ENCODE assay signal across 19 cellular contexts in the genomic region with DNA sequence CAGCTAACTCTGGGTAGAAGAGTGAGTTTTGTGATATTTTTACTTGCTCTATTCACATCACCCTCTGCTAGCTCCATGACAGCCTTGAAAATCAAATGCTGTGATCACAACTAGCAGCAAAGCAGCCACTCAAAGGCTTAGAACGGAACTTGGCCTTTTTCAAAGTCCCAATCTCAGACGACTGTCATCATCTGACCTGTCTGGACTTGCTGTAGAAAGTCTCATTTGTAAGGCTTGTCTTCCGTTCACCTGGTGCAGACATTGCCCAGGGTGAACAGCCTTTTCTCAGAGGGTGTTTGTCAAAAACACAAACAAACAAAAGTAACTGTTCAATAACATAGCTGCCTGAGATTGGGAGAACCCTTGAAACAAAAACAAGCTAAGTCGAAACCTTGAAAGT.
DNase-seq lines count a peak whose midpoint lies in the region; ATAC-seq, FAIRE-seq and TF ChIP-seq lines count a peak whose summit lies in the region.
"Had no signal": no experiment of that assay in that cellular context is flagged by ENCODE, and none has a peak within 500 bp of the region (broad histone marks: within the 10 kb centered on the region; RNA-seq: fewer than 3 reads in every experiment).

No MANE protein-coding gene starts in this region.

- no peak for TF ChIP-seq POLR2A in H1 (IDR thresholded peaks at IDR 0.05; ENCODE audit: control extremely low read depth in 1 of 2, low read depth in 2 of 2, low read length in 2 of 2)

- H3K27ac ChIP-seq in GM23338 (ENCODE audit: low read depth) (no peak overlapping the region), H1 (ENCODE audit: low read depth, low read length) (no peak overlapping the region), foreskin keratinocyte (peak overlapping the region; percentile 49)
- H3K27ac ChIP-seq: GM23248 had no signal

- no peak overlapping the region for H3K18ac ChIP-seq in H1 (ENCODE audit: extremely low read depth, low read length)

- no peak overlapping the region for H3K4me3 ChIP-seq in GM23338
- H3K4me3 ChIP-seq in H1 (ENCODE audit: extremely low read depth in 1 of 4, insufficient read depth in 2 of 4, low read depth in 3 of 4, low read length in 4 of 4), result no peak overlapping the region
- H3K4me3 ChIP-seq: GM23248 had no signal

- H4K8ac ChIP-seq in H1 (ENCODE audit: extremely low read depth, insufficient read depth, low read length), result no peak overlapping the region

- H2AK5ac ChIP-seq in H1 (ENCODE audit: low read depth, low read length), result no peak overlapping the region

- WGBS in H1 (ENCODE audit: extremely low coverage in 1 of 2, insufficient coverage in 1 of 2, insufficient read length in 1 of 2, insufficient replicate concordance in 2 of 2, low coverage in 1 of 2, low lambda C conversion rate in 2 of 2, missing lambda C conversion rate in 1 of 2), 2 experiments, result 93% methylated on average over 4 of the region's 4 CpGs; no CpG with 5 or more reads in 1 of the 2 experiments

- TF ChIP-seq EP300 in H1 (IDR thresholded peaks at IDR 0.05; ENCODE audit: borderline replicate concordance in 1 of 2, low read depth in 2 of 2, low read length in 2 of 2), result no peak

- H2BK120ac ChIP-seq in H1 (replicated peaks; ENCODE audit: low read depth, low read length), result peak overlapping the region; percentile 15

- peaks cover 3% of the 10 kb centered on the region; the same call in 2 of the 3 replicates for H3K4me1 Mint-ChIP-seq in GM23338
- no peaks in the 10 kb centered on the region for H3K4me1 Mint-ChIP-seq in stimulated activated naive CD8-positive, alpha-beta T cell treated with anti-CD3 and anti-CD28 coated beads, Interleukin-15, amount 100 ng/mL, for 72 hours
- H3K4me1 Mint-ChIP-seq in activated naive CD8-positive, alpha-beta T cell treated with anti-CD3 and anti-CD28 coated beads, Interleukin-2, amount 50 U/mL, for 24 hours, result no peaks in the 10 kb centered on the region
- H3K4me1 Mint-ChIP-seq: CD4-positive, alpha-beta memory T cell had no signal

- no peak overlapping the region for H3K9ac ChIP-seq in H1 (replicated peaks in 1 of 4; ENCODE audit: extremely low read depth in 1 of 4, low read depth in 3 of 4, low read length in 3 of 4)
- H3K9ac ChIP-seq: GM23248 had no signal

- ATAC-seq in GM23338 (no peak), foreskin keratinocyte (peak; percentile 53), HG03460 (IDR thresholded peaks at IDR 0.05; ENCODE audit: unreplicated experiment) (no peak)
- ATAC-seq in stimulated activated naive CD8-positive, alpha-beta T cell treated with anti-CD3 and anti-CD28 coated beads, Interleukin-15, amount 100 ng/mL, for 72 hours, result no peak
- ATAC-seq in activated naive CD8-positive, alpha-beta T cell treated with anti-CD3 and anti-CD28 coated beads, Interleukin-2, amount 50 U/mL, for 24 hours, result no peak

- TF ChIP-seq CTCF in GM23338 (conservative IDR thresholded peaks at IDR 0.05; ENCODE audit: low read depth in 2 of 2) (no peak), H1 (IDR thresholded peaks at IDR 0.05; ENCODE audit: control extremely low read depth in 1 of 3, insufficient read depth in 1 of 3, low read depth in 1 of 3, low read length in 3 of 3) (no peak), foreskin keratinocyte (conservative IDR thresholded peaks at IDR 0.05) (no peak)

- CTCF ChIA-PET in H1 (lab: Charles Lee; ENCODE audit: partially characterized antibody), result no interaction called here

- FAIRE-seq in GM19239 (lab: Jason Lieb, UNC) (peak; percentile 8), H1 (lab: Jason Lieb, UNC) (no peak)
- FAIRE-seq: G401.6, GM12892, H54 had no signal

- peaks cover 37% of the 10 kb centered on the region for H3K9me3 Mint-ChIP-seq in GM23338
- H3K9me3 Mint-ChIP-seq in stimulated activated naive CD8-positive, alpha-beta T cell treated with anti-CD3 and anti-CD28 coated beads, Interleukin-15, amount 100 ng/mL, for 72 hours, result peaks cover 4 to 9% of the 10 kb centered on the region in 2 donors
- H3K9me3 Mint-ChIP-seq in activated naive CD8-positive, alpha-beta T cell treated with anti-CD3 and anti-CD28 coated beads, Interleukin-2, amount 50 U/mL, for 24 hours, result peaks cover 17% of the 10 kb centered on the region

- DNase-seq in GM19239 (ENCODE audit: insufficient read length, low spot score) (no peak), GM23338 (ENCODE audit: low spot score) (no peak), H1 (ENCODE audit: low read depth in 1 of 2, low spot score in 2 of 2) (no peak), foreskin keratinocyte (peak in 1 of 2 donors; percentile 60), RKO (ENCODE audit: low spot score) (no peak)
- no peak for DNase-seq in stimulated activated naive CD8-positive, alpha-beta T cell treated with anti-CD3 and anti-CD28 coated beads, Interleukin-15, amount 100 ng/mL, for 72 hours
- no peak for DNase-seq in activated naive CD8-positive, alpha-beta T cell treated with anti-CD3 and anti-CD28 coated beads, Interleukin-2, amount 50 U/mL, for 24 hours
- DNase-seq: C1 segment of cervical spinal cord; Calu3; CD4-positive, alpha-beta memory T cell; COR-L47; DMS153; DND-41; GM23248; HCEC 1CT had no signal

- H3F3A ChIP-seq in GM23338 (replicated peaks; ENCODE audit: low read depth), result no peaks in the 10 kb centered on the region

- no peaks in the 10 kb centered on the region for H3K23me2 ChIP-seq in H1 (ENCODE audit: low read depth, low read length)

- H3K79me1 ChIP-seq in H1 (ENCODE audit: low read depth, low read length), result no peaks in the 10 kb centered on the region

- peaks cover 15% of the 10 kb centered on the region; the same call in 1 of the 2 replicates for H3K9me2 ChIP-seq in GM23338 (ENCODE audit: insufficient read depth)

- POLR2A ChIA-PET in H1 (lab: Charles Lee; ENCODE audit: partially characterized antibody), result no interaction called here

- no peak overlapping the region for H3K4ac ChIP-seq in H1 (replicated peaks; ENCODE audit: insufficient read length, low read depth, low read length)

- no peak overlapping the region for H3K56ac ChIP-seq in H1 (replicated peaks; ENCODE audit: insufficient read length, low read depth, low read length)

- TF ChIP-seq RAD21 in H1 (IDR thresholded peaks at IDR 0.05 in 1 of 2, conservative IDR thresholded peaks at IDR 0.05 in 1 of 2; ENCODE audit: low read depth in 2 of 2, low read length in 2 of 2), result no peak

- H2AFZ ChIP-seq in GM23338, result peak overlapping the region; percentile 40; the same call in 1 of the 2 replicates
- peak overlapping the region; percentile 34; the same call in 1 of the 2 replicates for H2AFZ ChIP-seq in H1 (ENCODE audit: low read length)
- H2AFZ ChIP-seq: GM23248 had no signal

- H3K9me3 ChIP-seq in H1 (ENCODE audit: insufficient read depth in 2 of 2, low read depth in 1 of 2, low read length in 1 of 2), result peaks cover 3 to 9% of the 10 kb centered on the region in 2 experiments; a peak in 3 of 4 replicates

- no peak overlapping the region; the same call in 1 of the 2 replicates for H3K27ac Mint-ChIP-seq in GM23338
- no peak overlapping the region for H3K27ac Mint-ChIP-seq in stimulated activated naive CD8-positive, alpha-beta T cell treated with anti-CD3 and anti-CD28 coated beads, Interleukin-15, amount 100 ng/mL, for 72 hours
- H3K27ac Mint-ChIP-seq in activated naive CD8-positive, alpha-beta T cell treated with anti-CD3 and anti-CD28 coated beads, Interleukin-2, amount 50 U/mL, for 24 hours, result no peak overlapping the region
- H3K27ac Mint-ChIP-seq: CD4-positive, alpha-beta memory T cell had no signal

- no peak overlapping the region for H2BK5ac ChIP-seq in H1 (ENCODE audit: low read depth, low read length)

- no peak overlapping the region for H2BK15ac ChIP-seq in H1 (ENCODE audit: low read length)

- H3K23ac ChIP-seq in H1 (ENCODE audit: insufficient read length), result no peak overlapping the region

- no peak overlapping the region for H2BK12ac ChIP-seq in H1 (ENCODE audit: low read depth, low read length)

- H3K27me3 Mint-ChIP-seq in GM23338 (ENCODE audit: insufficient read depth, low read depth, poor library complexity), result peaks cover 2% of the 10 kb centered on the region
- H3K27me3 Mint-ChIP-seq in stimulated activated naive CD8-positive, alpha-beta T cell treated with anti-CD3 and anti-CD28 coated beads, Interleukin-15, amount 100 ng/mL, for 72 hours, result no peaks in the 10 kb centered on the region
- peaks cover 4% of the 10 kb centered on the region for H3K27me3 Mint-ChIP-seq in activated naive CD8-positive, alpha-beta T cell treated with anti-CD3 and anti-CD28 coated beads, Interleukin-2, amount 50 U/mL, for 24 hours

- H3K14ac ChIP-seq in H1 (ENCODE audit: insufficient read length), result no peak overlapping the region

- H3K36me3 ChIP-seq in GM23338 (ENCODE audit: insufficient read depth) (0 out of 2 replicates have a peak, but pooled peaks cover 4% of the 10 kb centered on the region), H1 (ENCODE audit: control insufficient read depth in 2 of 4, insufficient read depth in 4 of 4, low read length in 3 of 4) (peaks cover 0 to 3% (median 1%) of the 10 kb centered on the region in 4 experiments; a peak in 1 of 8 replicates)

- H3K4me3 Mint-ChIP-seq in GM23338, result no peak overlapping the region
- no peak overlapping the region for H3K4me3 Mint-ChIP-seq in stimulated activated naive CD8-positive, alpha-beta T cell treated with anti-CD3 and anti-CD28 coated beads, Interleukin-15, amount 100 ng/mL, for 72 hours
- no peak overlapping the region for H3K4me3 Mint-ChIP-seq in activated naive CD8-positive, alpha-beta T cell treated with anti-CD3 and anti-CD28 coated beads, Interleukin-2, amount 50 U/mL, for 24 hours
- H3K4me3 Mint-ChIP-seq: CD4-positive, alpha-beta memory T cell had no signal

- no peak overlapping the region for H4K5ac ChIP-seq in H1 (ENCODE audit: insufficient read length, low read depth, low read length)

- H4K20me1 ChIP-seq in GM23338 (replicated peaks; ENCODE audit: insufficient read depth) (no peaks in the 10 kb centered on the region), H1 (replicated peaks in 1 of 2; ENCODE audit: control insufficient read depth in 1 of 2, insufficient read depth in 2 of 2, low read length in 2 of 2) (no peaks in the 10 kb centered on the region)

- H3K36me3 Mint-ChIP-seq in GM23338 (ENCODE audit: low read depth), result peaks cover 43% of the 10 kb centered on the region
- H3K36me3 Mint-ChIP-seq in activated naive CD8-positive, alpha-beta T cell treated with anti-CD3 and anti-CD28 coated beads, Interleukin-2, amount 50 U/mL, for 24 hours (ENCODE audit: low read depth), result no peaks in the 10 kb centered on the region
- H3K36me3 Mint-ChIP-seq: CD4-positive, alpha-beta memory T cell had no signal

- no peak overlapping the region for H2BK20ac ChIP-seq in H1 (ENCODE audit: low read length)

- H3K4me1 ChIP-seq in GM23338 (ENCODE audit: insufficient read depth) (no peaks in the 10 kb centered on the region; the same call in 1 of the 2 replicates), H1 (replicated peaks in 1 of 4; ENCODE audit: control insufficient read depth in 3 of 4, insufficient read depth in 4 of 4, low read length in 3 of 4) (peaks cover 0 to 3% (median under 1%) of the 10 kb centered on the region in 4 experiments; a peak in 1 of 7 replicates), foreskin keratinocyte (no peaks in the 10 kb centered on the region)

- no peak overlapping the region for H3K4me2 ChIP-seq in GM23338
- H3K4me2 ChIP-seq in H1 (ENCODE audit: insufficient read depth in 1 of 2, low read depth in 2 of 2, low read length in 2 of 2), result no peak overlapping the region

- H3K27me3 ChIP-seq in GM23338 (ENCODE audit: insufficient read depth) (no peaks in the 10 kb centered on the region), H1 (replicated peaks in 1 of 4; ENCODE audit: control insufficient read depth in 3 of 4, extremely low read depth in 1 of 4, insufficient read depth in 3 of 4, low read length in 3 of 4) (peaks cover 0 to 1% (median 0%) of the 10 kb centered on the region in 4 experiments; a peak in 1 of 7 replicates), foreskin keratinocyte (no peaks in the 10 kb centered on the region)

- H4K91ac ChIP-seq in H1 (replicated peaks; ENCODE audit: insufficient read length, low read length), result no peak overlapping the region

- H3K79me2 ChIP-seq in GM23338 (replicated peaks; ENCODE audit: insufficient read depth) (no peaks in the 10 kb centered on the region), H1 (ENCODE audit: control insufficient read depth in 1 of 2, insufficient read depth in 2 of 2, low read length in 2 of 2) (no peaks in the 10 kb centered on the region)
